16 cellular contexts compared by ENCODE assay signal in genomic region chr17:41186872-41187271, GRCh38. TPM values are rescaled to one million over a fixed set of nuclear protein-coding genes. Genes with fewer than 3 reads are reported as not detected.
A peak's percentile ranks its signal among the peaks of the same experiment; 100 is the strongest.
DNase-seq lines count a peak whose midpoint lies in the region; ATAC-seq, FAIRE-seq and TF ChIP-seq lines count a peak whose summit lies in the region.
"Had no signal": no experiment of that assay in that cellular context is flagged by ENCODE, and none has a peak within 500 bp of the region (broad histone marks: within the 10 kb centered on the region; RNA-seq: fewer than 3 reads in every experiment).

No MANE protein-coding gene starts in this region.

- H3K36me3 Mint-ChIP-seq in stimulated activated naive B cell treated with anti-CD40 and anti-IgM and Interleukin-4, amounts not matched to agents 10 μg/mL and 1 μg/mL and 100 μg/mL, for 72 hours: no peaks in the 10 kb centered on the region
- H3K36me3 Mint-ChIP-seq: CD4-positive, alpha-beta memory T cell had no signal

- no peaks in the 10 kb centered on the region for H3K9me3 Mint-ChIP-seq in stimulated activated naive B cell treated with anti-CD40 and anti-IgM and Interleukin-4, amounts not matched to agents 10 μg/mL and 1 μg/mL and 100 μg/mL, for 72 hours

- CTCF ChIA-PET in HEK293 (lab: Yijun Ruan, JAX): interaction anchor here (0.6 to 0.9 kb wide), 2 partner anchors 335 to 363 kb away, joined by 3 to 4 read pairs; no protein-coding TSS in a partner anchor

- no peaks in the 10 kb centered on the region for H3K4me1 Mint-ChIP-seq in stimulated activated naive B cell treated with anti-CD40 and anti-IgM and Interleukin-4, amounts not matched to agents 10 μg/mL and 1 μg/mL and 100 μg/mL, for 72 hours
- H3K4me1 Mint-ChIP-seq: CD4-positive, alpha-beta memory T cell had no signal

- no peak for TF ChIP-seq CTCF in HEK293 (tag by site-specific recombination; IDR thresholded peaks at IDR 0.05)

- H3K9me3 ChIP-seq in HEK293 (ENCODE audit: control insufficient read depth, insufficient read depth, low read depth, low read length): no peaks in the 10 kb centered on the region
- H3K9me3 ChIP-seq: BE2C had no signal

- H3K27me3 Mint-ChIP-seq in stimulated activated naive B cell treated with anti-CD40 and anti-IgM and Interleukin-4, amounts not matched to agents 10 μg/mL and 1 μg/mL and 100 μg/mL, for 72 hours: peaks cover 15 to 35% of the 10 kb centered on the region in 2 donors

- no peak for ATAC-seq in stimulated activated naive B cell treated with anti-CD40 and anti-IgM and Interleukin-4, amounts not matched to agents 10 μg/mL and 1 μg/mL and 100 μg/mL, for 72 hours (replicated peaks)
- no peak for ATAC-seq in GM19452 (IDR thresholded peaks at IDR 0.05; ENCODE audit: unreplicated experiment)

- H3K4me1 ChIP-seq in HEK293 (ENCODE audit: control insufficient read depth, insufficient read depth, low read length): no peaks in the 10 kb centered on the region
- H3K4me1 ChIP-seq: BE2C had no signal

- peak; percentile 3 for DNase-seq in NCI-H69 (lab: John Stamatoyannopoulos, UW)
- peak; percentile 95 for DNase-seq in myocyte (ENCODE audit: low read depth)
- DNase-seq in urothelium cell line (ENCODE audit: low spot score): no peak
- no peak for DNase-seq in HPDE6-E6E7 (ENCODE audit: extremely low spot score)
- DNase-seq in stimulated activated naive B cell treated with anti-CD40 and anti-IgM and Interleukin-4, amounts not matched to agents 10 μg/mL and 1 μg/mL and 100 μg/mL, for 72 hours: no peak
- DNase-seq: BE2C; CD4-positive, alpha-beta memory T cell; GF-D8; HCEC 1CT had no signal

- no peaks in the 10 kb centered on the region for H3K36me3 ChIP-seq in HEK293 (ENCODE audit: control insufficient read depth in 2 of 2, insufficient read depth in 1 of 2, low read length in 2 of 2)
- H3K36me3 ChIP-seq: BE2C had no signal

- H3K27ac Mint-ChIP-seq in stimulated activated naive B cell treated with anti-CD40 and anti-IgM and Interleukin-4, amounts not matched to agents 10 μg/mL and 1 μg/mL and 100 μg/mL, for 72 hours: no peak overlapping the region
- H3K27ac Mint-ChIP-seq: CD4-positive, alpha-beta memory T cell had no signal

- no peak overlapping the region for H3K27ac ChIP-seq in HEK293 (ENCODE audit: extremely low read depth, low read depth, low read length)
- H3K27ac ChIP-seq: C4-2B, HL-60 had no signal

- no peak overlapping the region for H3K4me3 ChIP-seq in HEK293 (ENCODE audit: low read depth, low read length)

- FAIRE-seq in urothelium cell line (lab: Jason Lieb, UNC): peak; percentile 72
- FAIRE-seq: A204.1, GM19239 had no signal

- POLR2A ChIA-PET in HEK293 (lab: Yijun Ruan, JAX): no interaction called here

- no peak overlapping the region for H3K4me3 Mint-ChIP-seq in stimulated activated naive B cell treated with anti-CD40 and anti-IgM and Interleukin-4, amounts not matched to agents 10 μg/mL and 1 μg/mL and 100 μg/mL, for 72 hours
- H3K4me3 Mint-ChIP-seq: CD4-positive, alpha-beta memory T cell had no signal

TF ChIP-seq in HEK293, 187 proteins besides CTCF, POLR2A, EP300 and RAD21:
- TF ChIP-seq PRDM1 (tag by site-specific recombination; IDR thresholded peaks at IDR 0.05) (no peak), REST (tag by site-specific recombination; IDR thresholded peaks at IDR 0.05) (peak; percentile 76), ZIC2 (tag by site-specific recombination; IDR thresholded peaks at IDR 0.05) (peak; percentile 43)
TF ChIP-seq in HEK293: peak in this region for 2.

RNA-seq across cellular contexts. Expression of gene KRTAP4-1, which starts 2.2 kb away (rescaled TPM):
- total RNA-seq in myocyte: not detected in 2 replicates
- not detected for polyA plus RNA-seq in myocyte (2012)
- total RNA-seq: CD4-positive, alpha-beta memory T cell; H4 had no signal
- polyA plus RNA-seq: CD4-positive, alpha-beta memory T cell had no signal

RNA-seq across cellular contexts. Expression of gene KRTAP9-1, which starts 2.8 kb away (rescaled TPM):
- total RNA-seq in myocyte: not detected in 2 replicates
- not detected for polyA plus RNA-seq in myocyte (2012)
- total RNA-seq: CD4-positive, alpha-beta memory T cell; H4 had no signal
- polyA plus RNA-seq: CD4-positive, alpha-beta memory T cell had no signal

RNA-seq across cellular contexts. Expression of gene KRTAP4-2, which starts 8.9 kb away (rescaled TPM):
- not detected in 2 replicates for total RNA-seq in myocyte
- not detected for polyA plus RNA-seq in myocyte (2012)
- total RNA-seq: CD4-positive, alpha-beta memory T cell; H4 had no signal
- polyA plus RNA-seq: CD4-positive, alpha-beta memory T cell had no signal

RNA-seq across cellular contexts. Expression of gene KRTAP4-3, which starts 18.9 kb away (rescaled TPM):
- not detected in 2 replicates for total RNA-seq in myocyte
- polyA plus RNA-seq in myocyte (2012): not detected
- total RNA-seq: CD4-positive, alpha-beta memory T cell; H4 had no signal
- polyA plus RNA-seq: CD4-positive, alpha-beta memory T cell had no signal

RNA-seq across cellular contexts. Expression of gene KRTAP4-4, which starts 26.3 kb away (rescaled TPM):
- not detected in 2 replicates for total RNA-seq in myocyte
- polyA plus RNA-seq in myocyte (2012): not detected
- total RNA-seq: CD4-positive, alpha-beta memory T cell; H4 had no signal
- polyA plus RNA-seq: CD4-positive, alpha-beta memory T cell had no signal

Comparison
In these comparisons a context has a peak if more than half of its experiments do, and no peak if none do; other contexts are left out.
1. DNase-seq: peak in NCI-H69 (single experiment) and myocyte (single experiment); none in urothelium cell line (single experiment), HPDE6-E6E7 (single experiment) and stimulated activated naive B cell treated with anti-CD40 and anti-IgM and Interleukin-4, amounts not matched to agents 10 μg/mL and 1 μg/mL and 100 μg/mL, for 72 hours (single experiment).